In the genomic region with DNA sequence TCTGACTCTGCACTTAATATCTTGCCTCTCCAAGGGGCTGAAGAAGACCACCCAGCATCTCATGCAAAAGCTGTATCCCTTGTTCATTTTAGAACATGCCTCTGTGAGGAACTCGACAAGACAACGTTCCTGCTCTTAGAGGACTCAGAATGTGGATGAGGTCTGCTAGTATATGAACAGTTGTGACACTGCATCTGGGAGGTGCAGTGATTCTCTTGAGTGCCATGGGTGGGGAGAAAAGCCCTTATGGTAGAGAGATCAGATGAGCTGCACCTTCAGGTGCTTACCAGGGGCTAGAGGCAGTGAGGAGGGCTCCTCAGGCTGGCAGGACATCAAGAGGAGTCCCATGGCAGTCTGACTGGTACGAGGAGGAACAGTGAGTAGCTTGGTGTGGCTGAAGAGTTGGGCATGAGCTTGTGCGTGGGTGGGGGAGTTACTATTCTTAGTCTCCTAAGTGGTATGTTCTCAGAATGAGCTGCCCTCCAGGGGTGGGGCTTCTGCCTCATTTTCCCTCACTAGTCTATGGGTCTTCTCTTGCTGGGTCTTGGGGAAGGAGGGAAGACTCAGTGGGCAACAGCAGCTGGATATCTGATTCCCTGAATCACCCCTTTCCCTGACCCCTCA, we compare ENCODE assay signal across 28 cellular contexts. TPM values are rescaled to one million over a fixed set of nuclear protein-coding genes. Genes with fewer than 3 reads are reported as not detected.
DNase-seq lines count a peak whose midpoint lies in the region; ATAC-seq and TF ChIP-seq lines count a peak whose summit lies in the region.
"Had no signal": no experiment of that assay in that cellular context is flagged by ENCODE, and none has a peak within 500 bp of the region (broad histone marks: within the 10 kb centered on the region; RNA-seq: fewer than 3 reads in every experiment).

No MANE protein-coding gene starts in this region.

- H3K9me3 ChIP-seq in MG63, result no peaks in the 10 kb centered on the region
- H3K9me3 ChIP-seq: right atrium auricular region, SJCRH30, spleen, uterus had no signal

- peak; percentile 22 for DNase-seq in activated effector memory CD4-positive, alpha-beta T cell treated with anti-CD3 and anti-CD28 coated beads, Interleukin-2, amount 50 U/mL, for 16 hours
- DNase-seq in activated effector memory CD4-positive, alpha-beta T cell treated with Interleukin-2 at 50 U/mL for 16 hours, result no peak
- DNase-seq in MG63 (peak; percentile 20), coronary artery (ENCODE audit: low spot score) (peak; percentile 19), ureter (ENCODE audit: low spot score) (no peak), iPS-NIHi7 (ENCODE audit: extremely low spot score) (no peak)
- peak; percentile 33 for DNase-seq in stimulated activated naive CD8-positive, alpha-beta T cell treated with anti-CD3 and anti-CD28 coated beads, Interleukin-15, Interleukin-2, amounts not matched to agents 100 U/mL and 50 U/mL, for 24 hours
- DNase-seq: ACHN; activated CD4-positive, alpha-beta T cell treated with anti-CD3 and anti-CD28 coated beads for 4 hours; caudate nucleus; CD8-positive, alpha-beta T cell; cortex of kidney; effector memory CD8-positive, alpha-beta T cell; GOT3; NCI-H1048; NCI-H774; SJCRH30; spleen; stimulated activated CD4-positive, alpha-beta T cell treated with anti-CD3 and anti-CD28 coated beads, Interleukin-2, amount 100 ng/mL, for 48 hours; substantia nigra; SW 1271; uterus had no signal

- H3K4me3 ChIP-seq in MG63 (no peak overlapping the region), coronary artery (no peak overlapping the region)
- H3K4me3 ChIP-seq: right atrium auricular region, SJCRH30, spleen, uterus had no signal

- no peak for ATAC-seq in stimulated activated naive CD8-positive, alpha-beta T cell treated with anti-CD3 and anti-CD28 coated beads, Interleukin-15, Interleukin-2, amounts not matched to agents 100 U/mL and 50 U/mL, for 24 hours
- ATAC-seq: CD8-positive, alpha-beta T cell; effector memory CD8-positive, alpha-beta T cell had no signal

- no peak overlapping the region for H3K27ac ChIP-seq in coronary artery
- H3K27ac ChIP-seq: right atrium auricular region, SJCRH30, spleen, uterus, VCaP had no signal

- no peaks in the 10 kb centered on the region for H3K27me3 ChIP-seq in MG63
- H3K27me3 ChIP-seq: right atrium auricular region, uterus had no signal

- H3K36me3 ChIP-seq in MG63, result no peaks in the 10 kb centered on the region
- H3K36me3 ChIP-seq: right atrium auricular region, SJCRH30, spleen, uterus had no signal

- TF ChIP-seq CTCF in coronary artery (IDR thresholded peaks at IDR 0.05), result no peak

RNA-seq across cellular contexts. Expression of a gene that starts 56.7 kb away (rescaled TPM):
- 0.03 TPM in 1 of 2 replicates, not detected in the other for total RNA-seq in MG63 (2014; rRNA removed; shearing (Covaris generic); ENCODE audit: low replicate concordance)
- not detected for total RNA-seq in ureter
- total RNA-seq: B cell; CD8-positive, alpha-beta T cell; epithelial cell of proximal tubule; HT-29; mesothelial cell of epicardium; SJCRH30 had no signal

Comparison
In these comparisons a context has a peak if more than half of its experiments do, and no peak if none do; other contexts are left out.
1. DNase-seq: peak in activated effector memory CD4-positive, alpha-beta T cell treated with anti-CD3 and anti-CD28 coated beads, Interleukin-2, amount 50 U/mL, for 16 hours (single experiment), MG63 (single experiment), coronary artery (single experiment) and stimulated activated naive CD8-positive, alpha-beta T cell treated with anti-CD3 and anti-CD28 coated beads, Interleukin-15, Interleukin-2, amounts not matched to agents 100 U/mL and 50 U/mL, for 24 hours (single experiment); none in activated effector memory CD4-positive, alpha-beta T cell treated with Interleukin-2 at 50 U/mL for 16 hours (single experiment), ureter (single experiment) and iPS-NIHi7 (single experiment).